17 cellular contexts compared by ENCODE assay signal in genomic region chr5:170554566-170555267, GRCh38. TPM values are rescaled to one million over a fixed set of nuclear protein-coding genes. Genes with fewer than 3 reads are reported as not detected.
A peak's percentile ranks its signal among the peaks of the same experiment; 100 is the strongest.
DNase-seq lines count a peak whose midpoint lies in the region; ATAC-seq and FAIRE-seq lines count a peak whose summit lies in the region.
"Had no signal": no experiment of that assay in that cellular context is flagged by ENCODE, and none has a peak within 500 bp of the region (broad histone marks: within the 10 kb centered on the region; RNA-seq: fewer than 3 reads in every experiment).

No MANE protein-coding gene starts in this region.

- FAIRE-seq in small intestine (lab: Jason Lieb, UNC): no peak
- FAIRE-seq: endothelial cell of umbilical vein, G401.6 had no signal

- H3K9me3 Mint-ChIP-seq in activated T-helper 1 cell treated with anti-CD3 and anti-CD28 coated beads, Interleukin-12 subunit alpha, Interleukin-12 subunit beta, Interleukin-2, Interleukin-4 antibody, amounts not matched to agents 30 ng/mL and 10 ng/mL and 1 ng/mL, durations not matched to agents 14 hours and 24 hours and 36 hours: no peaks in the 10 kb centered on the region
- H3K9me3 Mint-ChIP-seq: activated T-cell treated with anti-CD3 and anti-CD28 coated beads, Interleukin-2, amount 50 U/mL, for 4 hours; stimulated activated naive CD8-positive, alpha-beta T cell treated with anti-CD3 and anti-CD28 coated beads, Interleukin-15, amount 100 ng/mL, for 72 hours had no signal

- 50 to 68% (median 63%) methylated on average over 17 of the region's 17 CpGs for WGBS in small intestine, 3 donors

- intact Hi-C loops in activated T-helper 1 cell treated with anti-CD3 and anti-CD28 coated beads, Interleukin-12 subunit alpha, Interleukin-12 subunit beta, Interleukin-2, Interleukin-4 antibody, amounts not matched to agents 30 ng/mL and 10 ng/mL and 1 ng/mL, durations not matched to agents 14 hours and 24 hours and 36 hours (cut with micrococcal nuclease): no loop called here

- no peaks in the 10 kb centered on the region for H3K4me1 Mint-ChIP-seq in activated T-helper 1 cell treated with anti-CD3 and anti-CD28 coated beads, Interleukin-12 subunit alpha, Interleukin-12 subunit beta, Interleukin-2, Interleukin-4 antibody, amounts not matched to agents 30 ng/mL and 10 ng/mL and 1 ng/mL, durations not matched to agents 14 hours and 24 hours and 36 hours (ENCODE audit: low read depth)
- H3K4me1 Mint-ChIP-seq: stimulated activated naive CD8-positive, alpha-beta T cell treated with anti-CD3 and anti-CD28 coated beads, Interleukin-15, amount 100 ng/mL, for 72 hours had no signal

- H3K36me3 Mint-ChIP-seq in activated T-helper 1 cell treated with anti-CD3 and anti-CD28 coated beads, Interleukin-12 subunit alpha, Interleukin-12 subunit beta, Interleukin-2, Interleukin-4 antibody, amounts not matched to agents 30 ng/mL and 10 ng/mL and 1 ng/mL, durations not matched to agents 14 hours and 24 hours and 36 hours (ENCODE audit: low read depth): no peaks in the 10 kb centered on the region

- ATAC-seq in HG03175 (IDR thresholded peaks at IDR 0.05; ENCODE audit: unreplicated experiment): no peak
- ATAC-seq: activated T-cell treated with anti-CD3 and anti-CD28 coated beads, Interleukin-2, amount 50 U/mL, for 4 hours; stimulated activated naive CD8-positive, alpha-beta T cell treated with anti-CD3 and anti-CD28 coated beads, Interleukin-15, amount 100 ng/mL, for 72 hours had no signal

- peaks cover 6% of the 10 kb centered on the region for H3K27me3 Mint-ChIP-seq in activated T-helper 1 cell treated with anti-CD3 and anti-CD28 coated beads, Interleukin-12 subunit alpha, Interleukin-12 subunit beta, Interleukin-2, Interleukin-4 antibody, amounts not matched to agents 30 ng/mL and 10 ng/mL and 1 ng/mL, durations not matched to agents 14 hours and 24 hours and 36 hours (ENCODE audit: insufficient read depth)

- H3K27me3 ChIP-seq in muscle layer of colon (ENCODE audit: control insufficient read depth in 1 of 2, insufficient read depth in 2 of 2, low read length in 2 of 2) (peaks cover 3 to 4% of the 10 kb centered on the region in 2 donors), small intestine (ENCODE audit: control insufficient read depth in 2 of 2, insufficient read depth in 2 of 2, low read length in 2 of 2) (no peaks in the 10 kb centered on the region)

- H3K4me1 ChIP-seq in muscle layer of colon (ENCODE audit: insufficient read depth, low read length) (peaks cover 26% of the 10 kb centered on the region), small intestine (ENCODE audit: control insufficient read depth in 2 of 2, insufficient read depth in 1 of 2, low read depth in 1 of 2, low read length in 1 of 2) (no peaks in the 10 kb centered on the region)

- H3K9ac ChIP-seq in muscle layer of colon (ENCODE audit: low read length): no peak overlapping the region

- H3K27ac Mint-ChIP-seq in activated T-helper 1 cell treated with anti-CD3 and anti-CD28 coated beads, Interleukin-12 subunit alpha, Interleukin-12 subunit beta, Interleukin-2, Interleukin-4 antibody, amounts not matched to agents 30 ng/mL and 10 ng/mL and 1 ng/mL, durations not matched to agents 14 hours and 24 hours and 36 hours: no peak overlapping the region
- H3K27ac Mint-ChIP-seq: stimulated activated naive CD8-positive, alpha-beta T cell treated with anti-CD3 and anti-CD28 coated beads, Interleukin-15, amount 100 ng/mL, for 72 hours had no signal

- H3K27ac ChIP-seq in cingulate gyrus (ENCODE audit: low read depth, low read length) (peak overlapping the region; percentile 62), muscle layer of colon (ENCODE audit: low read depth, low read length) (peak overlapping the region; percentile 59), small intestine (ENCODE audit: low read depth in 1 of 2, low read length in 1 of 2) (peak overlapping the region in 1 of 2 donors; percentile 18)
- H3K27ac ChIP-seq: SK-N-MC had no signal

- no peak overlapping the region for H3K4me3 ChIP-seq in muscle layer of colon (ENCODE audit: low read depth in 1 of 2, low read length in 2 of 2)
- H3K4me3 ChIP-seq in small intestine (ENCODE audit: low read depth in 1 of 2, low read length in 2 of 2): no peak overlapping the region
- H3K4me3 ChIP-seq: SK-N-MC had no signal

- H3K36me3 ChIP-seq in muscle layer of colon (ENCODE audit: insufficient read depth, low read length): no peaks in the 10 kb centered on the region
- no peaks in the 10 kb centered on the region for H3K36me3 ChIP-seq in small intestine (ENCODE audit: control insufficient read depth in 2 of 2, insufficient read depth in 2 of 2, low read length in 2 of 2)

- H3K4me3 Mint-ChIP-seq in activated T-helper 1 cell treated with anti-CD3 and anti-CD28 coated beads, Interleukin-12 subunit alpha, Interleukin-12 subunit beta, Interleukin-2, Interleukin-4 antibody, amounts not matched to agents 30 ng/mL and 10 ng/mL and 1 ng/mL, durations not matched to agents 14 hours and 24 hours and 36 hours: no peak overlapping the region
- H3K4me3 Mint-ChIP-seq: activated T-cell treated with anti-CD3 and anti-CD28 coated beads, Interleukin-2, amount 50 U/mL, for 4 hours; stimulated activated naive CD8-positive, alpha-beta T cell treated with anti-CD3 and anti-CD28 coated beads, Interleukin-15, amount 100 ng/mL, for 72 hours had no signal

- DNase-seq in Daoy (ENCODE audit: low read depth) (peak; percentile 55), NCI-H1694 (lab: John Stamatoyannopoulos, UW) (peak; percentile 11), small intestine (no peak)
- DNase-seq in activated T-helper 1 cell treated with anti-CD3 and anti-CD28 coated beads, Interleukin-12 subunit alpha, Interleukin-12 subunit beta, Interleukin-2, Interleukin-4 antibody, amounts not matched to agents 30 ng/mL and 10 ng/mL and 1 ng/mL, durations not matched to agents 14 hours and 24 hours and 36 hours (ENCODE audit: low spot score): no peak
- no peak for DNase-seq in effector CD8-positive, alpha-beta T cell (lab: John Stamatoyannopoulos, UW)
- DNase-seq: activated T-cell treated with anti-CD3 and anti-CD28 coated beads, Interleukin-2, amount 50 U/mL, for 4 hours; NK-92 treated with Interleukin-12 subunit alpha and Interleukin-12 subunit beta, amount 100 ng/mL, for 24 hours; stimulated activated naive CD8-positive, alpha-beta T cell treated with anti-CD3 and anti-CD28 coated beads, Interleukin-15, amount 100 ng/mL, for 72 hours had no signal

- H3K9me3 ChIP-seq in muscle layer of colon (ENCODE audit: low read length): no peaks in the 10 kb centered on the region
- no peaks in the 10 kb centered on the region for H3K9me3 ChIP-seq in small intestine (ENCODE audit: control insufficient read depth, low read depth)

RNA-seq across cellular contexts. Expression of gene KCNIP1, which starts 50.9 kb away (rescaled TPM):
- total RNA-seq in Daoy (2014; rRNA removed; shearing (Covaris generic)): 1.9 and 3.9 TPM in 2 replicates
- polyA plus RNA-seq in small intestine: under 1 TPM in 1 of 3 donors, not detected in 2; 0.21 TPM
- not detected in 2 replicates for total RNA-seq in activated T-helper 1 cell treated with anti-CD3 and anti-CD28 coated beads, Interleukin-12 subunit alpha, Interleukin-12 subunit beta, Interleukin-2, Interleukin-4 antibody, amounts not matched to agents 30 ng/mL and 10 ng/mL and 1 ng/mL, durations not matched to agents 14 hours and 24 hours and 36 hours
- total RNA-seq: activated T-cell treated with anti-CD3 and anti-CD28 coated beads, Interleukin-2, amount 50 U/mL, for 4 hours; LHCN-M2; mesenteric fat pad had no signal
- polyA plus RNA-seq: BJ, endothelial cell of umbilical vein had no signal

Comparison
In these comparisons a context has a peak if more than half of its experiments do, and no peak if none do; other contexts are left out.
1. DNase-seq: peak in Daoy (single experiment) and NCI-H1694 (single experiment); none in small intestine (single experiment), activated T-helper 1 cell treated with anti-CD3 and anti-CD28 coated beads, Interleukin-12 subunit alpha, Interleukin-12 subunit beta, Interleukin-2, Interleukin-4 antibody, amounts not matched to agents 30 ng/mL and 10 ng/mL and 1 ng/mL, durations not matched to agents 14 hours and 24 hours and 36 hours (single experiment) and effector CD8-positive, alpha-beta T cell (single experiment).